ENCODE assay signal across 22 cellular contexts in genomic region chr7:3964980-3965606, GRCh38.
DNase-seq lines count a peak whose midpoint lies in the region; ATAC-seq, FAIRE-seq and TF ChIP-seq lines count a peak whose summit lies in the region.
"Had no signal": no experiment of that assay in that cellular context is flagged by ENCODE, and none has a peak within 500 bp of the region (broad histone marks: within the 10 kb centered on the region; RNA-seq: fewer than 3 reads in every experiment).

No MANE protein-coding gene starts in this region.

- no peak for FAIRE-seq in pancreas (lab: Jason Lieb, UNC)
- FAIRE-seq: A204.1, G401.6, GM12892, H54 had no signal

- H3K9me3 ChIP-seq in body of pancreas = no peaks in the 10 kb centered on the region
- H3K9me3 ChIP-seq in pancreas = no peaks in the 10 kb centered on the region
- peaks cover 0 to 6% of the 10 kb centered on the region in 2 donors for H3K9me3 ChIP-seq in left lung
- H3K9me3 ChIP-seq: Caco-2, HAP-1 had no signal

- no peaks in the 10 kb centered on the region for H3K36me3 ChIP-seq in body of pancreas (replicated peaks in 1 of 2; ENCODE audit: insufficient read depth in 1 of 2, low read depth in 2 of 2)
- no peaks in the 10 kb centered on the region for H3K36me3 ChIP-seq in pancreas
- H3K36me3 ChIP-seq in left lung = no peaks in the 10 kb centered on the region
- H3K36me3 ChIP-seq: BLaER1, HAP-1 had no signal

- ATAC-seq in body of pancreas (peak; percentile 58), pancreas (peak; percentile 66 to 67 (median 67)), left lung (no peak)
- ATAC-seq: CD8-positive, alpha-beta T cell had no signal

- peak overlapping the region; percentile 50 for H3K27ac Mint-ChIP-seq in activated T-cell treated with anti-CD3 and anti-CD28 coated beads, Interleukin-2, amount 50 U/mL, for 24 hours
- H3K27ac Mint-ChIP-seq: B cell; CD4-positive, CD25-positive, alpha-beta regulatory T cell; CD8-positive, alpha-beta T cell; HFFc6 had no signal

- TF ChIP-seq POLR2A in body of pancreas (IDR thresholded peaks at IDR 0.05) = no peak

- no peaks in the 10 kb centered on the region for H3K9me3 Mint-ChIP-seq in activated T-cell treated with anti-CD3 and anti-CD28 coated beads, Interleukin-2, amount 50 U/mL, for 24 hours

- no peak for TF ChIP-seq CTCF in body of pancreas (IDR thresholded peaks at IDR 0.05)
- no peak for TF ChIP-seq CTCF in pancreas (IDR thresholded peaks at IDR 0.05)
- TF ChIP-seq CTCF in left lung (IDR thresholded peaks at IDR 0.05) = no peak

- H3K4me3 ChIP-seq in body of pancreas = no peak overlapping the region
- H3K4me3 ChIP-seq in pancreas = no peak overlapping the region
- H3K4me3 ChIP-seq in left lung = no peak overlapping the region
- H3K4me3 ChIP-seq: BLaER1, HAP-1 had no signal

- H3K27me3 Mint-ChIP-seq in activated T-cell treated with anti-CD3 and anti-CD28 coated beads, Interleukin-2, amount 50 U/mL, for 24 hours = no peaks in the 10 kb centered on the region
- H3K27me3 Mint-ChIP-seq: CD4-positive, CD25-positive, alpha-beta regulatory T cell had no signal

- peaks cover 30% of the 10 kb centered on the region for H3K4me1 ChIP-seq in body of pancreas
- peaks cover 9 to 22% (median 17%) of the 10 kb centered on the region in 3 donors for H3K4me1 ChIP-seq in pancreas
- no peaks in the 10 kb centered on the region for H3K4me1 ChIP-seq in left lung
- H3K4me1 ChIP-seq: BLaER1, Caco-2, HAP-1 had no signal

- H3K4me3 Mint-ChIP-seq in activated T-cell treated with anti-CD3 and anti-CD28 coated beads, Interleukin-2, amount 50 U/mL, for 24 hours = no peak overlapping the region
- H3K4me3 Mint-ChIP-seq: B cell; CD4-positive, CD25-positive, alpha-beta regulatory T cell; CD8-positive, alpha-beta T cell; HFFc6 had no signal

- no peak for DNase-seq in activated T-cell treated with anti-CD3 and anti-CD28 coated beads, Interleukin-2, amount 50 U/mL, for 24 hours
- no peak for DNase-seq in activated T-cell treated with anti-CD3 and anti-CD28 coated beads, Interleukin-2, amount 50 U/mL, for 1 hour
- DNase-seq in body of pancreas = peak in 2 of 4 donors; percentile 27 to 50
- peak in 1 of 6 donors; percentile 49 for DNase-seq in pancreas
- no peak for DNase-seq in left lung
- no peak for DNase-seq in SK-N-DZ (ENCODE audit: low spot score)
- DNase-seq: Caco-2; CD4-positive, CD25-positive, alpha-beta regulatory T cell; CD8-positive, alpha-beta T cell; DMS153; DND-41; GOT3; HFFc6 had no signal

- H3K36me3 Mint-ChIP-seq in activated T-cell treated with anti-CD3 and anti-CD28 coated beads, Interleukin-2, amount 50 U/mL, for 24 hours (ENCODE audit: low read depth) = no peaks in the 10 kb centered on the region
- H3K36me3 Mint-ChIP-seq: CD4-positive, CD25-positive, alpha-beta regulatory T cell; CD8-positive, alpha-beta T cell had no signal

- H3K27ac ChIP-seq in body of pancreas (peak overlapping the region in 3 of 4 donors; percentile 30 to 47 (median 44)), pancreas (peak overlapping the region in 2 of 4 donors; percentile 44 to 62), left lung (no peak overlapping the region)
- H3K27ac ChIP-seq: 22Rv1, BLaER1, C4-2B had no signal

- intact Hi-C loops in body of pancreas (cut with DNase I) = no loop called here
- intact Hi-C loops in pancreas (cut with DNase I) = no loop called here
- intact Hi-C loops in left lung (cut with DNase I) = no loop called here

- WGBS in body of pancreas, 2 donors = 50 to 51% methylated on average over 8 of the region's 8 CpGs
- 52 to 58% methylated on average over 8 of the region's 8 CpGs for WGBS in pancreas, 2 donors

- H3K27me3 ChIP-seq in body of pancreas (no peaks in the 10 kb centered on the region), pancreas (no peaks in the 10 kb centered on the region), left lung (no peaks in the 10 kb centered on the region)
- H3K27me3 ChIP-seq: BLaER1 had no signal

- no peaks in the 10 kb centered on the region for H3K4me1 Mint-ChIP-seq in activated T-cell treated with anti-CD3 and anti-CD28 coated beads, Interleukin-2, amount 50 U/mL, for 24 hours (ENCODE audit: low read depth)
- H3K4me1 Mint-ChIP-seq: B cell; CD4-positive, CD25-positive, alpha-beta regulatory T cell had no signal

Comparison
In these comparisons a context has a peak if more than half of its experiments do, and no peak if none do; other contexts are left out.
1. H3K27ac ChIP-seq: peak in body of pancreas (3 of 4); none in left lung (0 of 2).